20 cellular contexts compared by ENCODE assay signal in the genomic region with DNA sequence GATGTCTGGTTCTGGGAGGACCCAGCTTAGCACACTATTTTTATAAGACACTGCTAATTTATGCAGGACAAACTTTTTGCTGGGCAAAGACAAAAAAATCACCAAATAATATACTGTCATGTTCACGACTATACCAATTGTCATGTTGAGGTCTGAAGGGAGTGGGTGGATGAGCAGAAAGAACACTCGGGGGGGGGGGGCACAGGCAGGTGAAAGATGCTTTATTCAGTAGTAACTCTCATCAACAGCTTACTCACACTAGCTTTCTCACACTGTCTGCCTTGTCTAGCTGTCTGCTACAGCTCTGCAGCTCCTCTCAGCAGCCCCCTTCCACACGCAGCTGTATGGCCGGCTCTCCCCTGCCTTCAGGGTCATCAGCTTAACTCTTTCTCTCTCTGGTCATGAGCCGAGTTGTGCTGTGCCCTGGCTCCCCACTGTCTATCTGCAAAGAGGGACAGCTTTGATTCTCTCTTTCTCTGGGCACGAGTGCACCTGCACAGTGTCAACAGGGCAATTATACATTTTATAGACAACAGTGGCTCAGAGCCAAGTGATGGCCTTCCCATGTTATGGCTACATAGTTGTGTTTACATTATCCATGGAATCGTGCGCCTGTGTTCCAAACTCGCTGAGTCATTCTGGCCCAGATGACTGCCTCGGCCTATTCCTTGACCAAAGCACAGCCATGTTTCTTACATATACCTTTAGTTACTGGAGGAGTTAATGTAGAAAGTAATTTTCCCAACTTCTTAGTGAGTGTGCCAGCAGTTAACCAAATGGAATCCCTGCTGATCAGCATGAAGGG.
DNase-seq lines count a peak whose midpoint lies in the region; ATAC-seq, FAIRE-seq and TF ChIP-seq lines count a peak whose summit lies in the region.
"Had no signal": no experiment of that assay in that cellular context is flagged by ENCODE, and none has a peak within 500 bp of the region (broad histone marks: within the 10 kb centered on the region; RNA-seq: fewer than 3 reads in every experiment).

No MANE protein-coding gene starts in this region.

- H3K9me3 Mint-ChIP-seq in T-helper 2 cell treated with Interferon-gamma antibody and Interleukin-4, amounts not matched to agents 5 μg/mL and 100 μg/mL, for 36 hours, result no peaks in the 10 kb centered on the region
- H3K9me3 Mint-ChIP-seq: activated B cell treated with CpG ODN at 0.5 μM for 24 hours; activated T-helper 2 cell treated with anti-CD3 and anti-CD28 coated beads, Interferon-gamma antibody, Interleukin-2, Interleukin-4, amounts not matched to agents 10 μg/mL and 5 μg/mL and 100 μg/mL, durations not matched to agents 14 hours and 24 hours and 36 hours; natural killer cell; T-cell had no signal

- peak; percentile 85 for DNase-seq in DMS153 treated with DMSO at 0.1 percent for 48 hours (lab: John Stamatoyannopoulos, UW; ENCODE audit: unreplicated experiment)
- peak; percentile 45 to 98 (median 88) for DNase-seq in NCI-H1417 (lab: John Stamatoyannopoulos, UW)
- peak; percentile 99 for DNase-seq in NCI-H748 treated with DMSO at 0.1 percent for 48 hours (lab: John Stamatoyannopoulos, UW)
- peak; percentile 11 for DNase-seq in fibroblast of villous mesenchyme (ENCODE audit: low read depth)
- DNase-seq in T-helper 2 cell treated with Interferon-gamma antibody and Interleukin-4, amounts not matched to agents 5 μg/mL and 100 μg/mL, for 36 hours (ENCODE audit: low spot score), result no peak
- DNase-seq in urothelium cell line (ENCODE audit: low spot score), result no peak
- DNase-seq in cortex of kidney (lab: John Stamatoyannopoulos, UW), result no peak
- DNase-seq: activated B cell treated with CpG ODN at 0.5 μM for 24 hours, amygdala, DMS 273 treated with DMSO at 0.1 percent for 48 hours, GM23248, natural killer cell, NCI-H524, Peyer's patch, stomach, T-cell had no signal

- ATAC-seq in HG03354 (IDR thresholded peaks at IDR 0.05; ENCODE audit: poor library complexity, severe bottlenecking, unreplicated experiment), result no peak
- ATAC-seq: gastroesophageal sphincter, natural killer cell, T-cell had no signal

- H3K36me3 Mint-ChIP-seq in T-helper 2 cell treated with Interferon-gamma antibody and Interleukin-4, amounts not matched to agents 5 μg/mL and 100 μg/mL, for 36 hours (ENCODE audit: low read depth), result no peaks in the 10 kb centered on the region
- H3K36me3 Mint-ChIP-seq: natural killer cell, T-cell had no signal

- H3K4me1 Mint-ChIP-seq in T-helper 2 cell treated with Interferon-gamma antibody and Interleukin-4, amounts not matched to agents 5 μg/mL and 100 μg/mL, for 36 hours (ENCODE audit: low read depth), result no peaks in the 10 kb centered on the region
- H3K4me1 Mint-ChIP-seq: activated B cell treated with CpG ODN at 0.5 μM for 24 hours, natural killer cell, T-cell had no signal

- FAIRE-seq in urothelium cell line (lab: Jason Lieb, UNC), result no peak

- no peak for TF ChIP-seq CTCF in fibroblast of villous mesenchyme (IDR thresholded peaks at IDR 0.05; ENCODE audit: insufficient read depth, low read depth, low read length)

- no peak overlapping the region for H3K4me3 Mint-ChIP-seq in T-helper 2 cell treated with Interferon-gamma antibody and Interleukin-4, amounts not matched to agents 5 μg/mL and 100 μg/mL, for 36 hours
- H3K4me3 Mint-ChIP-seq: activated B cell treated with CpG ODN at 0.5 μM for 24 hours, natural killer cell, T-cell had no signal

- H3K27ac Mint-ChIP-seq in T-helper 2 cell treated with Interferon-gamma antibody and Interleukin-4, amounts not matched to agents 5 μg/mL and 100 μg/mL, for 36 hours, result no peak overlapping the region
- H3K27ac Mint-ChIP-seq: activated B cell treated with CpG ODN at 0.5 μM for 24 hours; activated T-helper 2 cell treated with anti-CD3 and anti-CD28 coated beads, Interferon-gamma antibody, Interleukin-2, Interleukin-4, amounts not matched to agents 10 μg/mL and 5 μg/mL and 100 μg/mL, durations not matched to agents 14 hours and 24 hours and 36 hours; natural killer cell; T-cell had no signal

- H3K4me3 ChIP-seq in fibroblast of villous mesenchyme (ENCODE audit: low read depth, low read length), result no peak overlapping the region
- H3K4me3 ChIP-seq: gastroesophageal sphincter, GM23248, Peyer's patch, stomach, vagina had no signal

- peaks cover 18% of the 10 kb centered on the region for H3K27me3 Mint-ChIP-seq in T-helper 2 cell treated with Interferon-gamma antibody and Interleukin-4, amounts not matched to agents 5 μg/mL and 100 μg/mL, for 36 hours (ENCODE audit: low read depth)

Comparison
In these comparisons a context has a peak if more than half of its experiments do, and no peak if none do; other contexts are left out.
1. DNase-seq: peak in DMS153 treated with DMSO at 0.1 percent for 48 hours (single experiment), NCI-H1417 (3 of 3), NCI-H748 treated with DMSO at 0.1 percent for 48 hours (single experiment) and fibroblast of villous mesenchyme (single experiment); none in T-helper 2 cell treated with Interferon-gamma antibody and Interleukin-4, amounts not matched to agents 5 μg/mL and 100 μg/mL, for 36 hours (single experiment), urothelium cell line (single experiment) and cortex of kidney (single experiment).